ENCODE assay signal across 1 cellular context in the genomic region with DNA sequence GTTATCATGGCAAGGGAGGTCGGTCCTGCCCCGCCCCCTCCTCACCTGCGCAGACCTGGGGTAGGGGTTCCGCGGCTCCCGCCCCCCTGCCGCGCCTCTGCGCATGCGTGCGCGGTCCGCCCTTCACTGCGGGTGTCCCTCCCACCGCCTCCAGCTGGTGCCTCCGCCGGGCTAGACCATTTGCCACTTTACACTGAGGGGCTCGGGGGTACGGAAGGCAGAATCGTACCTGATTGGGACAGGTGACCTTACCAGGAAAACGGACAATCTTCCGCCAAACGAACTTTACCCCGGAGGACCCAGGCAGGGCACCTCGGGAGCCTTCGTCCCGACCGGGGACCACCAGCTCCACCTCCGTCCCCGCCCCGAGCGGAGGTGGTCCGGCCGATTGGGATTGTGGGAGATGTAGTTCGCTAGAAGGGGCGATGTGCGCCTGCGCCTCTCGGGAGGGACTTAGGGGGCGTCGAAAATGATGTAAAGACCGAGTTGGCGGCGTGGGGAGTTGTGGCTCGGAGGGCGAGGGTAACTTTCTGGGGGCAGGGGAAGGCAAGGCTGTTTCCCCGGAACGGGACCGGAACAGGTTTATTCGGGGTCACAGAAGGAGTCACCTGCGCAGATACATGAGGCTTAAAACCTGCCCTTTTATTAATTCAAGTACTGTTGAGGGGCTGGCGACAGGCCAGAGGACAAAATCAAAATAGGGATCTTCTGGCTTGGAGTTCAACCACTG.
A peak's percentile ranks its signal among the peaks of the same experiment; 100 is the strongest.
TF ChIP-seq lines count a peak whose summit lies in the region.

A gene with protein sequence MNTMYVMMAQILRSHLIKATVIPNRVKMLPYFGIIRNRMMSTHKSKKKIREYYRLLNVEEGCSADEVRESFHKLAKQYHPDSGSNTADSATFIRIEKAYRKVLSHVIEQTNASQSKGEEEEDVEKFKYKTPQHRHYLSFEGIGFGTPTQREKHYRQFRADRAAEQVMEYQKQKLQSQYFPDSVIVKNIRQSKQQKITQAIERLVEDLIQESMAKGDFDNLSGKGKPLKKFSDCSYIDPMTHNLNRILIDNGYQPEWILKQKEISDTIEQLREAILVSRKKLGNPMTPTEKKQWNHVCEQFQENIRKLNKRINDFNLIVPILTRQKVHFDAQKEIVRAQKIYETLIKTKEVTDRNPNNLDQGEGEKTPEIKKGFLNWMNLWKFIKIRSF (minus strand): TSS at position 344 of the 730 bp plus-strand sequence. CDS start 2,323 bp downstream, outside the sequence.

TF ChIP-seq in HepG2, 621 proteins besides CTCF, POLR2A, EP300 and RAD21 (continued from another document and continues in another):
- TF ChIP-seq, protein P1, sequence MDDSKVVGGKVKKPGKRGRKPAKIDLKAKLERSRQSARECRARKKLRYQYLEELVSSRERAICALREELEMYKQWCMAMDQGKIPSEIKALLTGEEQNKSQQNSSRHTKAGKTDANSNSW (CRISPR knock-in tag; IDR thresholded peaks at IDR 0.05; ENCODE audit: borderline replicate concordance), result 0 out of 2 replicates have a peak, but pooled peaks have one; percentile 45
- no peak for TF ChIP-seq ZNF672 (CRISPR knock-in tag; IDR thresholded peaks at IDR 0.05)
- no peak for TF ChIP-seq SATB2 (CRISPR knock-in tag; IDR thresholded peaks at IDR 0.05)
- TF ChIP-seq, protein P2, sequence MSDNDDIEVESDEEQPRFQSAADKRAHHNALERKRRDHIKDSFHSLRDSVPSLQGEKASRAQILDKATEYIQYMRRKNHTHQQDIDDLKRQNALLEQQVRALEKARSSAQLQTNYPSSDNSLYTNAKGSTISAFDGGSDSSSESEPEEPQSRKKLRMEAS (IDR thresholded peaks at IDR 0.05), result peak; percentile 47
- TF ChIP-seq ZNF552 (CRISPR knock-in tag; IDR thresholded peaks at IDR 0.05; ENCODE audit: borderline replicate concordance), result no peak; the same call in 1 of the 2 replicates
- peak; percentile 92 for TF ChIP-seq ZNF501 (CRISPR knock-in tag; IDR thresholded peaks at IDR 0.05)
- TF ChIP-seq GTF3A (CRISPR knock-in tag; conservative IDR thresholded peaks at IDR 0.05), result no peak
- peak; percentile 86 for TF ChIP-seq BHLHE40 (IDR thresholded peaks at IDR 0.05; ENCODE audit: low read length)
- TF ChIP-seq RELA (CRISPR knock-in tag; IDR thresholded peaks at IDR 0.05), result no peak
- peak; percentile 25; the same call in 1 of the 2 replicates for TF ChIP-seq ZBTB20 (CRISPR knock-in tag; IDR thresholded peaks at IDR 0.05; ENCODE audit: borderline replicate concordance, low read depth)
- no peak for TF ChIP-seq ZNF556 (CRISPR knock-in tag; IDR thresholded peaks at IDR 0.05; ENCODE audit: borderline replicate concordance)
- peak; percentile 99 for TF ChIP-seq THAP11 (CRISPR knock-in tag; IDR thresholded peaks at IDR 0.05)
- no peak for TF ChIP-seq ZNF124 (CRISPR knock-in tag; IDR thresholded peaks at IDR 0.05)
- TF ChIP-seq NFIC (IDR thresholded peaks at IDR 0.05; ENCODE audit: low read length), result no peak
- TF ChIP-seq, protein P3, sequence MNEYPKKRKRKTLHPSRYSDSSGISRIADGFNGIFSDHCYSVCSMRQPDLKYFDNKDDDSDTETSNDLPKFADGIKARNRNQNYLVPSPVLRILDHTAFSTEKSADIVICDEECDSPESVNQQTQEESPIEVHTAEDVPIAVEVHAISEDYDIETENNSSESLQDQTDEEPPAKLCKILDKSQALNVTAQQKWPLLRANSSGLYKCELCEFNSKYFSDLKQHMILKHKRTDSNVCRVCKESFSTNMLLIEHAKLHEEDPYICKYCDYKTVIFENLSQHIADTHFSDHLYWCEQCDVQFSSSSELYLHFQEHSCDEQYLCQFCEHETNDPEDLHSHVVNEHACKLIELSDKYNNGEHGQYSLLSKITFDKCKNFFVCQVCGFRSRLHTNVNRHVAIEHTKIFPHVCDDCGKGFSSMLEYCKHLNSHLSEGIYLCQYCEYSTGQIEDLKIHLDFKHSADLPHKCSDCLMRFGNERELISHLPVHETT (CRISPR knock-in tag; conservative IDR thresholded peaks at IDR 0.05), result no peak
- TF ChIP-seq ZNF557 (CRISPR knock-in tag; IDR thresholded peaks at IDR 0.05), result no peak
- TF ChIP-seq SP5 (CRISPR knock-in tag; IDR thresholded peaks at IDR 0.05; ENCODE audit: borderline replicate concordance, low read depth), result peak; percentile 73
- 0 out of 2 replicates have a peak, but pooled peaks have one; percentile 41 for TF ChIP-seq ZC3H13 (CRISPR knock-in tag; IDR thresholded peaks at IDR 0.05)
- TF ChIP-seq ZSCAN21 (CRISPR knock-in tag; IDR thresholded peaks at IDR 0.05; ENCODE audit: borderline replicate concordance), result peak; percentile 44; the same call in 1 of the 2 replicates
- TF ChIP-seq EHMT2 (IDR thresholded peaks at IDR 0.05; ENCODE audit: borderline replicate concordance, low read depth, low read length), result no peak
- TF ChIP-seq, protein P4, sequence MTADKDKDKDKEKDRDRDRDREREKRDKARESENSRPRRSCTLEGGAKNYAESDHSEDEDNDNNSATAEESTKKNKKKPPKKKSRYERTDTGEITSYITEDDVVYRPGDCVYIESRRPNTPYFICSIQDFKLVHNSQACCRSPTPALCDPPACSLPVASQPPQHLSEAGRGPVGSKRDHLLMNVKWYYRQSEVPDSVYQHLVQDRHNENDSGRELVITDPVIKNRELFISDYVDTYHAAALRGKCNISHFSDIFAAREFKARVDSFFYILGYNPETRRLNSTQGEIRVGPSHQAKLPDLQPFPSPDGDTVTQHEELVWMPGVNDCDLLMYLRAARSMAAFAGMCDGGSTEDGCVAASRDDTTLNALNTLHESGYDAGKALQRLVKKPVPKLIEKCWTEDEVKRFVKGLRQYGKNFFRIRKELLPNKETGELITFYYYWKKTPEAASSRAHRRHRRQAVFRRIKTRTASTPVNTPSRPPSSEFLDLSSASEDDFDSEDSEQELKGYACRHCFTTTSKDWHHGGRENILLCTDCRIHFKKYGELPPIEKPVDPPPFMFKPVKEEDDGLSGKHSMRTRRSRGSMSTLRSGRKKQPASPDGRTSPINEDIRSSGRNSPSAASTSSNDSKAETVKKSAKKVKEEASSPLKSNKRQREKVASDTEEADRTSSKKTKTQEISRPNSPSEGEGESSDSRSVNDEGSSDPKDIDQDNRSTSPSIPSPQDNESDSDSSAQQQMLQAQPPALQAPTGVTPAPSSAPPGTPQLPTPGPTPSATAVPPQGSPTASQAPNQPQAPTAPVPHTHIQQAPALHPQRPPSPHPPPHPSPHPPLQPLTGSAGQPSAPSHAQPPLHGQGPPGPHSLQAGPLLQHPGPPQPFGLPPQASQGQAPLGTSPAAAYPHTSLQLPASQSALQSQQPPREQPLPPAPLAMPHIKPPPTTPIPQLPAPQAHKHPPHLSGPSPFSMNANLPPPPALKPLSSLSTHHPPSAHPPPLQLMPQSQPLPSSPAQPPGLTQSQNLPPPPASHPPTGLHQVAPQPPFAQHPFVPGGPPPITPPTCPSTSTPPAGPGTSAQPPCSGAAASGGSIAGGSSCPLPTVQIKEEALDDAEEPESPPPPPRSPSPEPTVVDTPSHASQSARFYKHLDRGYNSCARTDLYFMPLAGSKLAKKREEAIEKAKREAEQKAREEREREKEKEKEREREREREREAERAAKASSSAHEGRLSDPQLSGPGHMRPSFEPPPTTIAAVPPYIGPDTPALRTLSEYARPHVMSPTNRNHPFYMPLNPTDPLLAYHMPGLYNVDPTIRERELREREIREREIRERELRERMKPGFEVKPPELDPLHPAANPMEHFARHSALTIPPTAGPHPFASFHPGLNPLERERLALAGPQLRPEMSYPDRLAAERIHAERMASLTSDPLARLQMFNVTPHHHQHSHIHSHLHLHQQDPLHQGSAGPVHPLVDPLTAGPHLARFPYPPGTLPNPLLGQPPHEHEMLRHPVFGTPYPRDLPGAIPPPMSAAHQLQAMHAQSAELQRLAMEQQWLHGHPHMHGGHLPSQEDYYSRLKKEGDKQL (CRISPR knock-in tag; IDR thresholded peaks at IDR 0.05; ENCODE audit: low read depth), result no peak; the same call in 1 of the 2 replicates
- TF ChIP-seq ZNF138 (CRISPR knock-in tag; IDR thresholded peaks at IDR 0.05; ENCODE audit: low read depth), result no peak
- peak; percentile 18; the same call in 1 of the 2 replicates for TF ChIP-seq ARNT2 (CRISPR knock-in tag; IDR thresholded peaks at IDR 0.05; ENCODE audit: low read depth)
- TF ChIP-seq RFX1 (IDR thresholded peaks at IDR 0.05), result no peak
- no peak for TF ChIP-seq HNF4A (CRISPR knock-in tag; IDR thresholded peaks at IDR 0.05)
- TF ChIP-seq GFI1 (CRISPR knock-in tag; IDR thresholded peaks at IDR 0.05; ENCODE audit: borderline replicate concordance), result no peak
- no peak for TF ChIP-seq HOXD1 (CRISPR knock-in tag; IDR thresholded peaks at IDR 0.05)
- no peak for TF ChIP-seq ZFP62 (CRISPR knock-in tag; IDR thresholded peaks at IDR 0.05)
- TF ChIP-seq, protein P5, sequence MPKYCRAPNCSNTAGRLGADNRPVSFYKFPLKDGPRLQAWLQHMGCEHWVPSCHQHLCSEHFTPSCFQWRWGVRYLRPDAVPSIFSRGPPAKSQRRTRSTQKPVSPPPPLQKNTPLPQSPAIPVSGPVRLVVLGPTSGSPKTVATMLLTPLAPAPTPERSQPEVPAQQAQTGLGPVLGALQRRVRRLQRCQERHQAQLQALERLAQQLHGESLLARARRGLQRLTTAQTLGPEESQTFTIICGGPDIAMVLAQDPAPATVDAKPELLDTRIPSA (CRISPR knock-in tag; IDR thresholded peaks at IDR 0.05; ENCODE audit: borderline replicate concordance), result no peak; the same call in 1 of the 2 replicates
- peak; percentile 71; the same call in 1 of the 2 replicates for TF ChIP-seq HIVEP1 (CRISPR knock-in tag; IDR thresholded peaks at IDR 0.05)
- 0 out of 2 replicates have a peak, but pooled peaks have one; percentile 19 for TF ChIP-seq KDM3A (CRISPR knock-in tag; IDR thresholded peaks at IDR 0.05; ENCODE audit: low read depth)
- no peak for TF ChIP-seq ZNF431 (CRISPR knock-in tag; IDR thresholded peaks at IDR 0.05; ENCODE audit: borderline replicate concordance, low read depth)
- TF ChIP-seq, protein P6, sequence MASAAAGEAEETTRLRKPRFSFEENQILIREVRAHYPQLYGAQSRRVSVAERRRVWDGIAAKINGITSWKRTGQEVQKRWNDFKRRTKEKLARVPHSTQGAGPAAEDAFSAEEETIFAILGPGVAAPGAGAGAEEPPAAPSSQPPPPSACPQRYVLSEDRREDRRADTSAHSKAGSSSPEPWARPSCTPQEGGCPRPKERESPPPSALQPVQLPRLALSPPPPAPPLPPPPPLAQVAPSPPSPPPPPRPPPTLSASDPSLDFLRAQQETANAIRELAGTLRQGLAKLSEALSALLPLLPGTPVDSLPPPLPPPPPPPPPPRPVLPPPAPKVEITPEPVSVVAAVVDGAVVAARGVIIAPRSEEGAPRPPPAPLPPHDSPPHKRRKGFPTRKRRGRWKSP (CRISPR knock-in tag; IDR thresholded peaks at IDR 0.05), result 0 out of 2 replicates have a peak, but pooled peaks have one; percentile 49
- no peak; the same call in 1 of the 2 replicates for TF ChIP-seq NR2F2 (IDR thresholded peaks at IDR 0.05; ENCODE audit: borderline replicate concordance, low read depth)
- TF ChIP-seq ZNF143 (CRISPR knock-in tag; IDR thresholded peaks at IDR 0.05), result peak; percentile 94
- TF ChIP-seq, protein P7, sequence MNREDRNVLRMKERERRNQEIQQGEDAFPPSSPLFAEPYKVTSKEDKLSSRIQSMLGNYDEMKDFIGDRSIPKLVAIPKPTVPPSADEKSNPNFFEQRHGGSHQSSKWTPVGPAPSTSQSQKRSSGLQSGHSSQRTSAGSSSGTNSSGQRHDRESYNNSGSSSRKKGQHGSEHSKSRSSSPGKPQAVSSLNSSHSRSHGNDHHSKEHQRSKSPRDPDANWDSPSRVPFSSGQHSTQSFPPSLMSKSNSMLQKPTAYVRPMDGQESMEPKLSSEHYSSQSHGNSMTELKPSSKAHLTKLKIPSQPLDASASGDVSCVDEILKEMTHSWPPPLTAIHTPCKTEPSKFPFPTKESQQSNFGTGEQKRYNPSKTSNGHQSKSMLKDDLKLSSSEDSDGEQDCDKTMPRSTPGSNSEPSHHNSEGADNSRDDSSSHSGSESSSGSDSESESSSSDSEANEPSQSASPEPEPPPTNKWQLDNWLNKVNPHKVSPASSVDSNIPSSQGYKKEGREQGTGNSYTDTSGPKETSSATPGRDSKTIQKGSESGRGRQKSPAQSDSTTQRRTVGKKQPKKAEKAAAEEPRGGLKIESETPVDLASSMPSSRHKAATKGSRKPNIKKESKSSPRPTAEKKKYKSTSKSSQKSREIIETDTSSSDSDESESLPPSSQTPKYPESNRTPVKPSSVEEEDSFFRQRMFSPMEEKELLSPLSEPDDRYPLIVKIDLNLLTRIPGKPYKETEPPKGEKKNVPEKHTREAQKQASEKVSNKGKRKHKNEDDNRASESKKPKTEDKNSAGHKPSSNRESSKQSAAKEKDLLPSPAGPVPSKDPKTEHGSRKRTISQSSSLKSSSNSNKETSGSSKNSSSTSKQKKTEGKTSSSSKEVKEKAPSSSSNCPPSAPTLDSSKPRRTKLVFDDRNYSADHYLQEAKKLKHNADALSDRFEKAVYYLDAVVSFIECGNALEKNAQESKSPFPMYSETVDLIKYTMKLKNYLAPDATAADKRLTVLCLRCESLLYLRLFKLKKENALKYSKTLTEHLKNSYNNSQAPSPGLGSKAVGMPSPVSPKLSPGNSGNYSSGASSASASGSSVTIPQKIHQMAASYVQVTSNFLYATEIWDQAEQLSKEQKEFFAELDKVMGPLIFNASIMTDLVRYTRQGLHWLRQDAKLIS (CRISPR knock-in tag; IDR thresholded peaks at IDR 0.05), result no peak
- TF ChIP-seq ZNF354B (CRISPR knock-in tag; IDR thresholded peaks at IDR 0.05), result no peak
- TF ChIP-seq EEA1 (CRISPR knock-in tag; IDR thresholded peaks at IDR 0.05; ENCODE audit: borderline replicate concordance), result peak; percentile 79; the same call in 1 of the 2 replicates
- TF ChIP-seq, protein P8, sequence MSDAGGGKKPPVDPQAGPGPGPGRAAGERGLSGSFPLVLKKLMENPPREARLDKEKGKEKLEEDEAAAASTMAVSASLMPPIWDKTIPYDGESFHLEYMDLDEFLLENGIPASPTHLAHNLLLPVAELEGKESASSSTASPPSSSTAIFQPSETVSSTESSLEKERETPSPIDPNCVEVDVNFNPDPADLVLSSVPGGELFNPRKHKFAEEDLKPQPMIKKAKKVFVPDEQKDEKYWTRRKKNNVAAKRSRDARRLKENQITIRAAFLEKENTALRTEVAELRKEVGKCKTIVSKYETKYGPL (CRISPR knock-in tag; IDR thresholded peaks at IDR 0.05), result no peak
- TF ChIP-seq TCF12 (IDR thresholded peaks at IDR 0.05), result no peak
- TF ChIP-seq TCF12 (CRISPR knock-in tag; IDR thresholded peaks at IDR 0.05), result no peak
- no peak for TF ChIP-seq AGO2 (optimal IDR thresholded peaks at IDR 0.05; ENCODE audit: low read depth, low read length)
- no peak; the same call in 1 of the 2 replicates for TF ChIP-seq ZKSCAN8 (CRISPR knock-in tag; IDR thresholded peaks at IDR 0.05; ENCODE audit: borderline replicate concordance)
